Comparison of ENCODE assay signal across 16 cellular contexts in the genomic region with DNA sequence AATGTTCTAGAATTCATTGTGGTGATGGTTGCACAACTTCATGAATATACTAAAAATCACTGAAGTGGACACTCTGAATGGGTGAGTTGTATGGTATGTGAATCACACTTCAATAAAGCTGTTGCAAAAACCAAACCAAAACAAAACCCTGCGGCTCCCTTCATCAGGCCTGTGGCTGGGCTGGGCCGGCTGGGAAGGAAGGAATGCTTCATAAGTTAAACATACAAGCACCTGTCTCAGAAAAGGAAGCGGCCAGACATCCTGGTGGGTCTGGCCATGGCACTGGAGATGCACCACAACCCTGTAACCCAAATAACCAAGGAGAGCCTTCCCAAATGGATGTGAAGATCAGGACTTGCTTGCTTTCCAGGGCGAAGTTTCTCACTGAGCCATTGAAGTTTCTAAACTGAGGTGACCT. TPM values are rescaled to one million over a fixed set of nuclear protein-coding genes. Genes with fewer than 3 reads are reported as not detected.
DNase-seq lines count a peak whose midpoint lies in the region; ATAC-seq and TF ChIP-seq lines count a peak whose summit lies in the region.
"Had no signal": no experiment of that assay in that cellular context is flagged by ENCODE, and none has a peak within 500 bp of the region (broad histone marks: within the 10 kb centered on the region; RNA-seq: fewer than 3 reads in every experiment).

No MANE protein-coding gene starts in this region.

- no TSS peak for BruUV-seq in HCT116 (replicated peaks; lab: Mats Ljungman, UMichigan)

- no peak for TF ChIP-seq RAD21 in HCT116 (IDR thresholded peaks at IDR 0.05; ENCODE audit: low read depth)

- H3K4me2 ChIP-seq in HCT116 (ENCODE audit: low read length) = no peak overlapping the region
- H3K4me2 ChIP-seq: neural progenitor cell had no signal

- CTCF ChIA-PET in HCT116 (lab: Charles Lee) = no interaction called here

- DNase-seq in ACHN = peak; percentile 57
- no peak for DNase-seq in HCT116 (ENCODE audit: low read depth, low spot score)
- DNase-seq in brain microvascular endothelial cell = peak; percentile 33
- DNase-seq in foreskin keratinocyte = peak; percentile 47 to 60
- no peak for DNase-seq in spleen
- DNase-seq: activated naive CD4-positive, alpha-beta T cell treated with anti-CD3 and anti-CD28 coated beads for 36 hours; COR-L47; H9; KG1; NCI-H526; T-helper 1 cell had no signal

- intact Hi-C loops in HCT116 (cut with micrococcal nuclease) (no loop called here), spleen (cut with DNase I; ENCODE audit: low total_unique reads) (no loop called here)

- ATAC-seq in HCT116 = no peak
- no peak for ATAC-seq in foreskin keratinocyte
- ATAC-seq in HG02870 (IDR thresholded peaks at IDR 0.05; ENCODE audit: unreplicated experiment) = no peak
- ATAC-seq in HG02885 (IDR thresholded peaks at IDR 0.05; ENCODE audit: poor library complexity, unreplicated experiment) = no peak
- ATAC-seq in GM19463 (IDR thresholded peaks at IDR 0.05; ENCODE audit: unreplicated experiment) = no peak

- 86 to 94% (median 88%) methylated on average over 4 of the region's 4 CpGs for WGBS in spleen, 5 donors

- no peaks in the 10 kb centered on the region; a peak in 1 of 4 replicates for H3K36me3 ChIP-seq in HCT116 (ENCODE audit: control insufficient read depth in 1 of 2, insufficient read depth in 2 of 2, low read length in 2 of 2)
- H3K36me3 ChIP-seq in brain microvascular endothelial cell (replicated peaks) = no peaks in the 10 kb centered on the region
- peaks cover 0 to 85% (median 6%) of the 10 kb centered on the region in 6 donors for H3K36me3 ChIP-seq in spleen
- H3K36me3 ChIP-seq: neural progenitor cell, right lobe of liver had no signal

- no peaks in the 10 kb centered on the region for H3K4me1 ChIP-seq in HCT116 (ENCODE audit: control insufficient read depth in 1 of 2, insufficient read depth in 2 of 2, low read length in 2 of 2)
- H3K4me1 ChIP-seq in foreskin keratinocyte = no peaks in the 10 kb centered on the region
- H3K4me1 ChIP-seq in spleen = no peaks in the 10 kb centered on the region
- H3K4me1 ChIP-seq: neural progenitor cell had no signal

- TF ChIP-seq POLR2A in HCT116 (IDR thresholded peaks at IDR 0.05; ENCODE audit: borderline replicate concordance, extremely low read depth, insufficient read depth, insufficient read length) (no peak), spleen (IDR thresholded peaks at IDR 0.05) (no peak)

- TF ChIP-seq CTCF in HCT116 (IDR thresholded peaks at IDR 0.05 in 2 of 3, conservative IDR thresholded peaks at IDR 0.05 in 1 of 3; ENCODE audit: borderline replicate concordance in 1 of 3, insufficient read depth in 1 of 3, low read depth in 2 of 3, low read length in 2 of 3) (no peak), brain microvascular endothelial cell (IDR thresholded peaks at IDR 0.05; ENCODE audit: low read depth, low read length, missing control alignments) (no peak), foreskin keratinocyte (conservative IDR thresholded peaks at IDR 0.05) (no peak), spleen (IDR thresholded peaks at IDR 0.05 in 8 of 11, conservative IDR thresholded peaks at IDR 0.05 in 3 of 11) (no peak)

- no peak overlapping the region for H3K9ac ChIP-seq in HCT116 (ENCODE audit: low read length)
- H3K9ac ChIP-seq: neural progenitor cell had no signal

- no peak overlapping the region for H2AFZ ChIP-seq in HCT116 (ENCODE audit: low read depth, low read length, poor library complexity, severe bottlenecking)
- H2AFZ ChIP-seq: neural progenitor cell had no signal

- H4K20me1 ChIP-seq in HCT116 (ENCODE audit: insufficient read depth) = no peaks in the 10 kb centered on the region

- RAD21 ChIA-PET in HCT116 (lab: Charles Lee; ENCODE audit: low non-redundant PET in 1 of 2, low total read pairs in 2 of 2, uncharacterized antibody in 2 of 2, unreplicated experiment in 2 of 2) = no interaction called here

- POLR2A ChIA-PET in HCT116 (lab: Charles Lee) = no interaction called here

- no peaks in the 10 kb centered on the region for H3K79me2 ChIP-seq in HCT116 (ENCODE audit: insufficient read depth, low read length)

- in situ Hi-C loops in ACHN (cut with HindIII; ENCODE audit: low pct_ligation_motif_present, low pct_unique_long_range_greater_than_20kb, low sequenced_read_pairs) = no loop called here
- in situ Hi-C loops in brain microvascular endothelial cell (cut with HindIII; ENCODE audit: low pct_ligation_motif_present, low sequenced_read_pairs) = no loop called here

- H3K27ac ChIP-seq in HCT116 (ENCODE audit: low read depth, low read length) (no peak overlapping the region), brain microvascular endothelial cell (no peak overlapping the region), foreskin keratinocyte (no peak overlapping the region), spleen (no peak overlapping the region)
- H3K27ac ChIP-seq: neural progenitor cell had no signal

- H3K9me2 ChIP-seq in HCT116 (ENCODE audit: insufficient read depth) = no peaks in the 10 kb centered on the region

- H3K9me3 ChIP-seq in HCT116 (ENCODE audit: control insufficient read depth in 1 of 2, insufficient read depth in 1 of 2, low read depth in 1 of 2, low read length in 2 of 2) (no peaks in the 10 kb centered on the region), spleen (no peaks in the 10 kb centered on the region)
- H3K9me3 ChIP-seq: right lobe of liver had no signal

- H3K27me3 ChIP-seq in HCT116 (ENCODE audit: insufficient read depth, low read length) = no peaks in the 10 kb centered on the region
- no peaks in the 10 kb centered on the region for H3K27me3 ChIP-seq in brain microvascular endothelial cell (replicated peaks)
- H3K27me3 ChIP-seq in foreskin keratinocyte = no peaks in the 10 kb centered on the region
- H3K27me3 ChIP-seq in spleen (replicated peaks in 1 of 7) = no peaks in the 10 kb centered on the region
- H3K27me3 ChIP-seq: neural progenitor cell, right lobe of liver had no signal

- H3K4me3 ChIP-seq in HCT116 (replicated peaks in 1 of 2; ENCODE audit: low read depth in 1 of 2, low read length in 2 of 2) = no peak overlapping the region
- H3K4me3 ChIP-seq in brain microvascular endothelial cell (ENCODE audit: low read depth, low read length) = no peak overlapping the region
- H3K4me3 ChIP-seq in spleen = no peak overlapping the region
- H3K4me3 ChIP-seq: neural progenitor cell, right lobe of liver had no signal

TF ChIP-seq in HCT116, 20 proteins besides CTCF, POLR2A, EP300 and RAD21:
- no peak for TF ChIP-seq TCF7L2 (IDR thresholded peaks at IDR 0.05; ENCODE audit: borderline replicate concordance, extremely low read depth, insufficient read depth, insufficient read length)
- peak; percentile 10; the same call in 1 of the 2 replicates for TF ChIP-seq ZFX (IDR thresholded peaks at IDR 0.05)
TF ChIP-seq in HCT116: peak in this region for 1.

RNA-seq across cellular contexts. Expression of gene TTC7B, which starts 34.9 kb away (rescaled TPM):
- total RNA-seq in HCT116 (2021; ENCODE audit: unreplicated experiment) (70.6 TPM), foreskin keratinocyte (46.5 and 50.3 TPM in 2 replicates), spleen (10 to 100 TPM; 54.1 to 98.4 (median 64.7) TPM)
- 66.2 and 71.8 TPM in 2 replicates for polyA plus RNA-seq in HCT116 (2012)
- polyA plus RNA-seq in foreskin keratinocyte (24.7 and 29.2 TPM in 2 replicates), spleen (10 to 100 TPM in 1 of 3 donors, 1 to 10 TPM in 2; 6.6 to 16.0 (median 6.7) TPM)

Comparison
In these comparisons a context has a peak if more than half of its experiments do, and no peak if none do; other contexts are left out.
1. DNase-seq: peak in ACHN (single experiment), brain microvascular endothelial cell (single experiment) and foreskin keratinocyte (2 of 2); none in HCT116 (single experiment) and spleen (single experiment).